Comparison of ENCODE assay signal across 1 cellular context in the genomic region with DNA sequence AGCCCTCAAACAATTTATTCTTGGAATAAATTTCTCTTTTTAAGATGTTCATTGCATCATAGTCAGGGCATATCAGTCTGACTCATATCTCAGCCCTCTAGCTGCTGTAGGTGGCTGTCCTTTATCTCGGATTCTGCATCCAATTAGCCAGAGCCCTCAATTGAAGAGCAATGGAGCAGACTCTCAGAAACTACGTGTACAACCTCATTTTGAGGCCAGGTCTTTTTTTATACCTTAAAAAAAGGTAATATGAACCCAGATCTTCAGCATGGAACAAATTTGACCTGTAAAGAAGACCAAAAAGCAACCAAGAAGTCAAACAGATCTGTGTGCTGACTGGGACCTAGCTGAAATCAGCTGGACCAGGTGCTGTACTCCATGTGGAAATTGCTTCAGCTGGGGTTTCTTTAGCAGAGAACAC.
A peak's percentile ranks its signal among the peaks of the same experiment; 100 is the strongest.
TF ChIP-seq lines count a peak whose summit lies in the region.

No MANE protein-coding gene starts in this region.

TF ChIP-seq in HCT116, 20 proteins besides CTCF, POLR2A, EP300 and RAD21 (continued from another document):
- TF ChIP-seq, protein P1, sequence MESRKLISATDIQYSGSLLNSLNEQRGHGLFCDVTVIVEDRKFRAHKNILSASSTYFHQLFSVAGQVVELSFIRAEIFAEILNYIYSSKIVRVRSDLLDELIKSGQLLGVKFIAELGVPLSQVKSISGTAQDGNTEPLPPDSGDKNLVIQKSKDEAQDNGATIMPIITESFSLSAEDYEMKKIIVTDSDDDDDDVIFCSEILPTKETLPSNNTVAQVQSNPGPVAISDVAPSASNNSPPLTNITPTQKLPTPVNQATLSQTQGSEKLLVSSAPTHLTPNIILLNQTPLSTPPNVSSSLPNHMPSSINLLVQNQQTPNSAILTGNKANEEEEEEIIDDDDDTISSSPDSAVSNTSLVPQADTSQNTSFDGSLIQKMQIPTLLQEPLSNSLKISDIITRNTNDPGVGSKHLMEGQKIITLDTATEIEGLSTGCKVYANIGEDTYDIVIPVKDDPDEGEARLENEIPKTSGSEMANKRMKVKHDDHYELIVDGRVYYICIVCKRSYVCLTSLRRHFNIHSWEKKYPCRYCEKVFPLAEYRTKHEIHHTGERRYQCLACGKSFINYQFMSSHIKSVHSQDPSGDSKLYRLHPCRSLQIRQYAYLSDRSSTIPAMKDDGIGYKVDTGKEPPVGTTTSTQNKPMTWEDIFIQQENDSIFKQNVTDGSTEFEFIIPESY (IDR thresholded peaks at IDR 0.05; ENCODE audit: extremely low read depth, insufficient replicate concordance, low read length) = no peak
- TF ChIP-seq SRF (IDR thresholded peaks at IDR 0.05; ENCODE audit: low read depth) = no peak
- peak; percentile 42; the same call in 1 of the 2 replicates for TF ChIP-seq CEBPB (IDR thresholded peaks at IDR 0.05; ENCODE audit: low read depth)
- no peak for TF ChIP-seq TCF7L2 (IDR thresholded peaks at IDR 0.05; ENCODE audit: borderline replicate concordance, extremely low read depth, insufficient read depth, insufficient read length)
- TF ChIP-seq POLR2AphosphoS5 (IDR thresholded peaks at IDR 0.05; ENCODE audit: low read depth, low read length) = no peak
- no peak for TF ChIP-seq ELF1 (IDR thresholded peaks at IDR 0.05; ENCODE audit: borderline replicate concordance, low read depth)
- TF ChIP-seq SIN3A (IDR thresholded peaks at IDR 0.05; ENCODE audit: low read depth) = no peak
- no peak for TF ChIP-seq JUND (IDR thresholded peaks at IDR 0.05)
- no peak for TF ChIP-seq CBX3 (IDR thresholded peaks at IDR 0.05; ENCODE audit: low read depth)
- TF ChIP-seq, protein P2, sequence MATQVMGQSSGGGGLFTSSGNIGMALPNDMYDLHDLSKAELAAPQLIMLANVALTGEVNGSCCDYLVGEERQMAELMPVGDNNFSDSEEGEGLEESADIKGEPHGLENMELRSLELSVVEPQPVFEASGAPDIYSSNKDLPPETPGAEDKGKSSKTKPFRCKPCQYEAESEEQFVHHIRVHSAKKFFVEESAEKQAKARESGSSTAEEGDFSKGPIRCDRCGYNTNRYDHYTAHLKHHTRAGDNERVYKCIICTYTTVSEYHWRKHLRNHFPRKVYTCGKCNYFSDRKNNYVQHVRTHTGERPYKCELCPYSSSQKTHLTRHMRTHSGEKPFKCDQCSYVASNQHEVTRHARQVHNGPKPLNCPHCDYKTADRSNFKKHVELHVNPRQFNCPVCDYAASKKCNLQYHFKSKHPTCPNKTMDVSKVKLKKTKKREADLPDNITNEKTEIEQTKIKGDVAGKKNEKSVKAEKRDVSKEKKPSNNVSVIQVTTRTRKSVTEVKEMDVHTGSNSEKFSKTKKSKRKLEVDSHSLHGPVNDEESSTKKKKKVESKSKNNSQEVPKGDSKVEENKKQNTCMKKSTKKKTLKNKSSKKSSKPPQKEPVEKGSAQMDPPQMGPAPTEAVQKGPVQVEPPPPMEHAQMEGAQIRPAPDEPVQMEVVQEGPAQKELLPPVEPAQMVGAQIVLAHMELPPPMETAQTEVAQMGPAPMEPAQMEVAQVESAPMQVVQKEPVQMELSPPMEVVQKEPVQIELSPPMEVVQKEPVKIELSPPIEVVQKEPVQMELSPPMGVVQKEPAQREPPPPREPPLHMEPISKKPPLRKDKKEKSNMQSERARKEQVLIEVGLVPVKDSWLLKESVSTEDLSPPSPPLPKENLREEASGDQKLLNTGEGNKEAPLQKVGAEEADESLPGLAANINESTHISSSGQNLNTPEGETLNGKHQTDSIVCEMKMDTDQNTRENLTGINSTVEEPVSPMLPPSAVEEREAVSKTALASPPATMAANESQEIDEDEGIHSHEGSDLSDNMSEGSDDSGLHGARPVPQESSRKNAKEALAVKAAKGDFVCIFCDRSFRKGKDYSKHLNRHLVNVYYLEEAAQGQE (IDR thresholded peaks at IDR 0.05; ENCODE audit: low read depth) = no peak
- TF ChIP-seq EGR1 (IDR thresholded peaks at IDR 0.05; ENCODE audit: low read depth) = no peak
